8 cellular contexts compared by ENCODE assay signal in the genomic region with DNA sequence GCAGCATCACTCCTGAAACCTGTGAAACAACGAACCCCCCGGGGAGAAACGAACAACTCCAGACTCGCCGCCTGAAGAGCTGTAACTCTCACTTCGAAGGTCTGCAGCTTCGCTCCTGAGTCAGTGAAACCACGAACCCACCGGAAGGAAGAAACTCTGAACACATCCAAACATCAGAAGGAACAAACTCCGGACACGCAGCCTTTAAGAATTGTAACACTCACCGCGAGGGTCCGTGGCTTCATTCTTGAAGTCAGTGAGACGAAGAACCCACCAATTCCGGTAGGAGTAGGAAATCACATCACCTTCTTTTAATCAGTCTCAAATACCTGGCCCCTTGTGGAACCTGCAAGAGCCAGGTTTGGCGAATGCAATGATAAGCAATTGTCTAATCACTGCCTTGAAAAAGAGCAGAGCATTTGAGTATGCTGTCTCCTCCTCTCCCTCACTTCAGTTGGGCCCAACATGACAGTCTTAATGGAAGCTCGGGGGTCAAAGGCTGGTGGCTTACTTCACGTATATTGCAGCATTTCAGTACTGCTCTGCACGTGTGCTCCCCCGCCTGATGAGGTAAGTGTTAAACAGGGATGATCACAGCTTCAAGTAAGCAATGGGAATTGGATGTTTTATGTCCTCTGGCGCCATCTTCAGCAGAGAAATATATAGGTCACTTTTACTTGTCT. TPM values are rescaled to one million over a fixed set of nuclear protein-coding genes. Genes with fewer than 3 reads are reported as not detected.
A peak's percentile ranks its signal among the peaks of the same experiment; 100 is the strongest.
DNase-seq lines count a peak whose midpoint lies in the region; ATAC-seq and TF ChIP-seq lines count a peak whose summit lies in the region.

No MANE protein-coding gene starts in this region.

- ATAC-seq in GM21576 (IDR thresholded peaks at IDR 0.05; ENCODE audit: unreplicated experiment), result peak; percentile 87
- ATAC-seq in naive thymus-derived CD8-positive, alpha-beta T cell, result peak; percentile 95

- H3K27ac Mint-ChIP-seq in naive thymus-derived CD8-positive, alpha-beta T cell, result peak overlapping the region in 9 of 10 donors; percentile 73 to 92 (median 88)

- POLR2A ChIA-PET in naive thymus-derived CD8-positive, alpha-beta T cell (lab: Charles Lee), result interaction anchor here (0.5 to 2.6 kb wide), 12 partner anchors 46 to 388 kb away, joined by 3 to 16 read pairs (median 5); a partner anchor contains a TSS

- DNase-seq in Daoy (ENCODE audit: low read depth) (peak; percentile 86), HUDEP-2 (lab: John Stamatoyannopoulos, UW; ENCODE audit: unreplicated experiment in 76 of 76) (peak in 49 of 76 experiments; percentile 1 to 62 (median 25)), NOMO-1 (lab: John Stamatoyannopoulos, UW; ENCODE audit: unreplicated experiment in 2 of 2) (peak; percentile 85 to 97), epithelial cell of esophagus (ENCODE audit: low read depth) (peak; percentile 93), stomach (no peak)
- peak; percentile 18 to 44 for DNase-seq in activated CD8-positive, alpha-beta memory T cell treated with anti-CD3 and anti-CD28 coated beads for 4 hours (ENCODE audit: low read depth in 2 of 2)
- peak; percentile 19 to 83 (median 62) for DNase-seq in naive thymus-derived CD8-positive, alpha-beta T cell

- no peak for TF ChIP-seq EP300 in stomach (IDR thresholded peaks at IDR 0.05)

- intact Hi-C loops in stomach (cut with DNase I; ENCODE audit: low total_unique reads), result loop anchor here (10.0 kb wide), 1 partner anchor 292 kb away; no protein-coding TSS in a partner anchor

- no peak for TF ChIP-seq POLR2A in stomach (IDR thresholded peaks at IDR 0.05)

- H3K4me3 Mint-ChIP-seq in naive thymus-derived CD8-positive, alpha-beta T cell, result peak overlapping the region; percentile 73 to 90 (median 87)

- peak overlapping the region in 1 of 5 donors; percentile 0 for H3K27ac ChIP-seq in stomach

- H3K36me3 ChIP-seq in stomach, result no peaks in the 10 kb centered on the region

- peaks cover 13 to 22% (median 16%) of the 10 kb centered on the region in 4 donors for H3K4me1 Mint-ChIP-seq in naive thymus-derived CD8-positive, alpha-beta T cell

- H3K9me3 Mint-ChIP-seq in naive thymus-derived CD8-positive, alpha-beta T cell, result no peaks in the 10 kb centered on the region

- TF ChIP-seq CTCF in epithelial cell of esophagus (IDR thresholded peaks at IDR 0.05; ENCODE audit: insufficient read depth, low read depth, low read length, missing control alignments) (peak; percentile 70), stomach (IDR thresholded peaks at IDR 0.05) (peak in 5 of 7 experiments; percentile 34 to 76 (median 56))

- no peaks in the 10 kb centered on the region for H3K27me3 ChIP-seq in stomach

- peaks cover 0 to 5% (median 0%) of the 10 kb centered on the region in 5 donors for H3K27me3 Mint-ChIP-seq in naive thymus-derived CD8-positive, alpha-beta T cell

- no peaks in the 10 kb centered on the region for H3K9me3 ChIP-seq in stomach

- H3K36me3 Mint-ChIP-seq in naive thymus-derived CD8-positive, alpha-beta T cell, result no peaks in the 10 kb centered on the region

- H3K4me3 ChIP-seq in epithelial cell of esophagus (ENCODE audit: low read length), result no peak overlapping the region
- H3K4me3 ChIP-seq in stomach, result no peak overlapping the region

- peaks cover 0 to 9% (median 3%) of the 10 kb centered on the region in 4 donors for H3K4me1 ChIP-seq in stomach

- 52 to 57% (median 54%) methylated on average over 22 of the region's 22 CpGs for WGBS in stomach, 5 donors

RNA-seq across cellular contexts. Expression of a gene that starts 0.5 kb away (rescaled TPM):
- total RNA-seq in Daoy (2014; rRNA removed; shearing (Covaris generic)), result 0.51 TPM in 1 of 2 replicates, not detected in the other
- 1 to 10 TPM; 2.2 to 2.8 TPM for total RNA-seq in naive thymus-derived CD8-positive, alpha-beta T cell
- 1 to 10 TPM in 2 of 3 donors, under 1 TPM in 1; 0.43 to 2.4 (median 1.9) TPM for polyA plus RNA-seq in naive thymus-derived CD8-positive, alpha-beta T cell
- total RNA-seq in stomach, result 1 to 10 TPM in 1 of 5 donors, not detected in 4; 4.7 TPM
- not detected for polyA plus RNA-seq in stomach

RNA-seq across cellular contexts. Expression of a gene that starts 58.0 kb away (rescaled TPM):
- 8.7 and 9.4 TPM in 2 replicates for total RNA-seq in Daoy (2014; rRNA removed; shearing (Covaris generic))
- total RNA-seq in naive thymus-derived CD8-positive, alpha-beta T cell, result 1 to 10 TPM; 4.6 to 4.8 TPM
- under 1 TPM; 0.20 to 0.89 (median 0.39) TPM for polyA plus RNA-seq in naive thymus-derived CD8-positive, alpha-beta T cell
- total RNA-seq in stomach, result 10 to 100 TPM in 2 of 5 donors, 1 to 10 TPM in 2, under 1 TPM in 1; 0.87 to 21.1 (median 8.7) TPM
- 1 to 10 TPM; 1.4 to 9.9 (median 1.5) TPM for polyA plus RNA-seq in stomach
